In genomic region chr3:152835311-152836102, GRCh38 we compare ENCODE assay signal across 8 cellular contexts. TPM values are rescaled to one million over a fixed set of nuclear protein-coding genes. Genes with fewer than 3 reads are reported as not detected.
DNase-seq lines count a peak whose midpoint lies in the region; ATAC-seq and TF ChIP-seq lines count a peak whose summit lies in the region.

No MANE protein-coding gene starts in this region.

- WGBS in upper lobe of left lung, 2 donors = 7 to 8% methylated on average over 8 to 28 of the region's 74 CpGs

- peaks cover 6 to 9% of the 10 kb centered on the region in 2 donors for H3K4me1 ChIP-seq in mucosa of rectum (ENCODE audit: control insufficient read depth in 2 of 2, insufficient read depth in 2 of 2, low read length in 2 of 2)
- peaks cover 0 to 26% (median 5%) of the 10 kb centered on the region in 4 donors for H3K4me1 ChIP-seq in upper lobe of left lung

- TF ChIP-seq CTCF in GM10266 (IDR thresholded peaks at IDR 0.05; ENCODE audit: control insufficient read depth, insufficient read depth, low read depth, missing control alignments) (peak; percentile 42), upper lobe of left lung (IDR thresholded peaks at IDR 0.05) (peak in 2 of 6 experiments; percentile 16 to 45)

- H3K27me3 ChIP-seq in mucosa of rectum (ENCODE audit: control insufficient read depth in 2 of 2, insufficient read depth in 2 of 2, low read length in 2 of 2) (no peaks in the 10 kb centered on the region), upper lobe of left lung (no peaks in the 10 kb centered on the region)

- peak; percentile 16 for DNase-seq in GM10266 (ENCODE audit: extremely low spot score)
- peak; percentile 15 for DNase-seq in HS-5 (ENCODE audit: low read depth)
- peak; percentile 13 for DNase-seq in T1000 (lab: John Stamatoyannopoulos, UW)
- DNase-seq in upper lobe of left lung = peak; percentile 50 to 92
- DNase-seq in NCI-H1436 treated with DMSO at 0.1 percent for 48 hours (lab: John Stamatoyannopoulos, UW) = no peak

- no peak for TF ChIP-seq EP300 in upper lobe of left lung (IDR thresholded peaks at IDR 0.05)

- H3K27ac ChIP-seq in mucosa of rectum (ENCODE audit: low read depth in 2 of 2, low read length in 2 of 2) = peak overlapping the region; percentile 81 to 92
- H3K27ac ChIP-seq in upper lobe of left lung = peak overlapping the region; percentile 82 to 91 (median 86)

- peaks cover 0 to 2% of the 10 kb centered on the region in 2 donors for H3K36me3 ChIP-seq in mucosa of rectum (ENCODE audit: control insufficient read depth in 2 of 2, insufficient read depth in 2 of 2, low read length in 2 of 2)
- peaks cover 0 to 3% (median 0%) of the 10 kb centered on the region in 4 donors for H3K36me3 ChIP-seq in upper lobe of left lung

- TF ChIP-seq POLR2A in upper lobe of left lung (IDR thresholded peaks at IDR 0.05) = peak in 1 of 4 donors; percentile 13

- ATAC-seq in GM21423 (IDR thresholded peaks at IDR 0.05; ENCODE audit: unreplicated experiment) (peak; percentile 50), esophagus mucosa (peak; percentile 69), upper lobe of left lung (ENCODE audit: low FRiP score in 2 of 2) (peak; percentile 86 to 88)

- peak overlapping the region; percentile 80 to 84 for H3K9ac ChIP-seq in mucosa of rectum (ENCODE audit: low read depth in 1 of 2, low read length in 2 of 2)

- H3K4me3 ChIP-seq in mucosa of rectum (ENCODE audit: low read length in 2 of 2) (peak overlapping the region; percentile 90 to 94), upper lobe of left lung (peak overlapping the region; percentile 49 to 87 (median 70))

- H3K9me3 ChIP-seq in mucosa of rectum (ENCODE audit: control insufficient read depth in 2 of 2, low read length in 2 of 2) = no peaks in the 10 kb centered on the region
- no peaks in the 10 kb centered on the region for H3K9me3 ChIP-seq in upper lobe of left lung

RNA-seq across cellular contexts. Expression of gene P2RY1, which starts 0.6 kb away (rescaled TPM):
- total RNA-seq in esophagus mucosa (20.5 TPM), upper lobe of left lung (10 to 100 TPM; 13.4 to 18.8 (median 16.8) TPM)
